ENCODE assay signal across 10 cellular contexts in genomic region chr9:37511006-37511714, GRCh38. TPM values are rescaled to one million over a fixed set of nuclear protein-coding genes. Genes with fewer than 3 reads are reported as not detected.
A peak's percentile ranks its signal among the peaks of the same experiment; 100 is the strongest.
DNase-seq lines count a peak whose midpoint lies in the region; ATAC-seq and TF ChIP-seq lines count a peak whose summit lies in the region.
"Had no signal": no experiment of that assay in that cellular context is flagged by ENCODE, and none has a peak within 500 bp of the region (broad histone marks: within the 10 kb centered on the region; RNA-seq: fewer than 3 reads in every experiment).

No MANE protein-coding gene starts in this region.

- no peak overlapping the region for H3K4me3 ChIP-seq in epithelial cell of proximal tubule (ENCODE audit: low read depth, low read length)
- no peak overlapping the region for H3K4me3 ChIP-seq in prostate gland
- H3K4me3 ChIP-seq: transverse colon had no signal

- TF ChIP-seq POLR2A in prostate gland (IDR thresholded peaks at IDR 0.05) (no peak), GM18505 (IDR thresholded peaks at IDR 0.05; ENCODE audit: borderline replicate concordance, extremely low read depth, insufficient read depth, insufficient read length) (no peak)

- TF ChIP-seq CTCF in epithelial cell of proximal tubule (conservative IDR thresholded peaks at IDR 0.05; ENCODE audit: low read depth, low read length) = peak; percentile 30
- no peak for TF ChIP-seq CTCF in prostate gland (IDR thresholded peaks at IDR 0.05)

- no peaks in the 10 kb centered on the region for H3K27me3 ChIP-seq in prostate gland (replicated peaks; ENCODE audit: insufficient read depth)
- H3K27me3 ChIP-seq: transverse colon had no signal

- no peaks in the 10 kb centered on the region for H3K36me3 ChIP-seq in prostate gland
- H3K36me3 ChIP-seq: transverse colon had no signal

- intact Hi-C loops in prostate gland (cut with DNase I) = no loop called here

- peak; percentile 24 for DNase-seq in stimulated activated CD4-positive, alpha-beta T cell treated with anti-CD3 and anti-CD28 coated beads, Interleukin-15, amount 100 ng/mL, for 24 hours
- DNase-seq in stimulated activated CD4-positive, alpha-beta T cell treated with anti-CD3 and anti-CD28 coated beads, Interleukin-4, amount 100 ng/mL, for 4 hours = no peak
- peak; percentile 61 for DNase-seq in NCI-H69 (lab: John Stamatoyannopoulos, UW)
- no peak for DNase-seq in epithelial cell of proximal tubule (ENCODE audit: low read depth)
- no peak for DNase-seq in activated CD4-positive, alpha-beta T cell treated with anti-CD3 and anti-CD28 coated beads for 4 hours
- no peak for DNase-seq in prostate gland (ENCODE audit: low spot score)
- DNase-seq: small intestine, transverse colon had no signal

- no peaks in the 10 kb centered on the region for H3K4me1 ChIP-seq in prostate gland (replicated peaks)
- H3K4me1 ChIP-seq: transverse colon had no signal

- ATAC-seq in GM19395 (IDR thresholded peaks at IDR 0.05; ENCODE audit: unreplicated experiment) (no peak), GM18505 (IDR thresholded peaks at IDR 0.05; ENCODE audit: unreplicated experiment) (no peak)

- H3K9me3 ChIP-seq in prostate gland = no peaks in the 10 kb centered on the region
- H3K9me3 ChIP-seq: transverse colon had no signal

- no peak overlapping the region for H3K27ac ChIP-seq in prostate gland
- H3K27ac ChIP-seq: transverse colon had no signal

- 73% methylated on average over 9 of the region's 9 CpGs for WGBS in prostate gland

RNA-seq across cellular contexts. Expression of gene POLR1E, which starts 25.4 kb away (rescaled TPM):
- total RNA-seq in epithelial cell of proximal tubule (23.2 and 44.1 TPM in 2 replicates), prostate gland (10 to 100 TPM; 20.7 to 21.0 TPM)

RNA-seq across cellular contexts. Expression of gene ZBTB5, which starts 45.9 kb away (rescaled TPM):
- total RNA-seq in epithelial cell of proximal tubule = 6.3 and 7.5 TPM in 2 replicates
- 10 to 100 TPM; 17.8 to 26.6 TPM for total RNA-seq in prostate gland

Comparison
In these comparisons a context has a peak if more than half of its experiments do, and no peak if none do; other contexts are left out.
1. DNase-seq: peak in stimulated activated CD4-positive, alpha-beta T cell treated with anti-CD3 and anti-CD28 coated beads, Interleukin-15, amount 100 ng/mL, for 24 hours (single experiment) and NCI-H69 (single experiment); none in stimulated activated CD4-positive, alpha-beta T cell treated with anti-CD3 and anti-CD28 coated beads, Interleukin-4, amount 100 ng/mL, for 4 hours (0 of 2), epithelial cell of proximal tubule (single experiment), activated CD4-positive, alpha-beta T cell treated with anti-CD3 and anti-CD28 coated beads for 4 hours (0 of 2) and prostate gland (single experiment).